ENCODE assay signal across 9 cellular contexts in the genomic region with DNA sequence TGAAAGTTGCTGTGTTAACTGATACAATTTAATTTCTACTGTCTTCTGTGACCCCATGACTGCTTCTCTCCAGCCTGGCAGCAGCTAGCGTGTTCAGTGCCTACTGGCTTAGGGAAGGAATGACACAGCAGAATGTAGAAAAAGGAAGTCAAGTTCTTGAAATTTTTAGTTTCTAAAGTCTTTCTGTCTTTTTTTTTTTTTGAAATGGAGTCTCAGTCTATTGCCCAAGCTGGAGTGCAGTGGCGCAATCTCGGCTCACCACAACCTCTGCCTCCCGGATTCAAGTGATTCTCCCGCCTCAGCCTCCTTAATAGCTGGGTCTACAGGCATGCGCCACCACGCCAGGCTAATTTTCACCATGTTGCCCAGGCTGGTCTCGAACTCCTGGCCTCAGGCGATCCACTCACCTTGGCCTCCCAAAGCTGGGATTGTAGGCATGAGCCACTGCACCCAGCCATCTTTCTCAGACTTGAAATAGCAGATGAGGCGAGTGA. TPM values are rescaled to one million over a fixed set of nuclear protein-coding genes. Genes with fewer than 3 reads are reported as not detected.
DNase-seq lines count a peak whose midpoint lies in the region; ATAC-seq and TF ChIP-seq lines count a peak whose summit lies in the region.
"Had no signal": no experiment of that assay in that cellular context is flagged by ENCODE, and none has a peak within 500 bp of the region (broad histone marks: within the 10 kb centered on the region; RNA-seq: fewer than 3 reads in every experiment).

No MANE protein-coding gene starts in this region.

- peaks cover 37% of the 10 kb centered on the region for H3K4me1 Mint-ChIP-seq in activated T-helper 2 cell treated with anti-CD3 and anti-CD28 coated beads, Interferon-gamma antibody, Interleukin-2, Interleukin-4, amounts not matched to agents 10 μg/mL and 5 μg/mL and 100 μg/mL, durations not matched to agents 14 hours and 24 hours and 36 hours (ENCODE audit: low read depth)

- intact Hi-C loops in activated T-helper 2 cell treated with anti-CD3 and anti-CD28 coated beads, Interferon-gamma antibody, Interleukin-2, Interleukin-4, amounts not matched to agents 10 μg/mL and 5 μg/mL and 100 μg/mL, durations not matched to agents 14 hours and 24 hours and 36 hours (cut with micrococcal nuclease): no loop called here
- intact Hi-C loops in lower lobe of right lung (cut with DNase I): no loop called here

- no peaks in the 10 kb centered on the region for H3K36me3 ChIP-seq in lower lobe of right lung

- peak overlapping the region; percentile 85 for H3K27ac Mint-ChIP-seq in activated T-helper 2 cell treated with anti-CD3 and anti-CD28 coated beads, Interferon-gamma antibody, Interleukin-2, Interleukin-4, amounts not matched to agents 10 μg/mL and 5 μg/mL and 100 μg/mL, durations not matched to agents 14 hours and 24 hours and 36 hours

- no peaks in the 10 kb centered on the region for H3K9me3 ChIP-seq in lower lobe of right lung

- peak; percentile 85 for DNase-seq in GDM1 (lab: John Stamatoyannopoulos, UW)
- no peak for DNase-seq in activated T-helper 2 cell treated with anti-CD3 and anti-CD28 coated beads, Interferon-gamma antibody, Interleukin-2, Interleukin-4, amounts not matched to agents 10 μg/mL and 5 μg/mL and 100 μg/mL, durations not matched to agents 14 hours and 24 hours and 36 hours (ENCODE audit: low spot score)
- DNase-seq in lower lobe of right lung: peak; percentile 88
- no peak for DNase-seq in SHP77 (lab: John Stamatoyannopoulos, UW)
- DNase-seq in NK-92 treated with Interleukin-12 subunit alpha and Interleukin-12 subunit beta, amount 100 ng/mL, for 24 hours (lab: John Stamatoyannopoulos, UW): no peak
- DNase-seq in islet precursor cell: no peak

- no peaks in the 10 kb centered on the region for H3K36me3 Mint-ChIP-seq in activated T-helper 2 cell treated with anti-CD3 and anti-CD28 coated beads, Interferon-gamma antibody, Interleukin-2, Interleukin-4, amounts not matched to agents 10 μg/mL and 5 μg/mL and 100 μg/mL, durations not matched to agents 14 hours and 24 hours and 36 hours (ENCODE audit: low read depth)

- H3K27me3 ChIP-seq in lower lobe of right lung (ENCODE audit: low read depth): no peaks in the 10 kb centered on the region
- H3K27me3 ChIP-seq: dorsolateral prefrontal cortex had no signal

- ATAC-seq in HG03378 (IDR thresholded peaks at IDR 0.05; ENCODE audit: unreplicated experiment): peak; percentile 37
- peak; percentile 63 to 85 for ATAC-seq in lower lobe of right lung
- ATAC-seq in HG03095 (IDR thresholded peaks at IDR 0.05; ENCODE audit: unreplicated experiment): no peak

- TF ChIP-seq CTCF in lower lobe of right lung (IDR thresholded peaks at IDR 0.05): no peak

- H3K4me1 ChIP-seq in lower lobe of right lung: peaks cover 32% of the 10 kb centered on the region

- no peak overlapping the region for H3K4me3 Mint-ChIP-seq in activated T-helper 2 cell treated with anti-CD3 and anti-CD28 coated beads, Interferon-gamma antibody, Interleukin-2, Interleukin-4, amounts not matched to agents 10 μg/mL and 5 μg/mL and 100 μg/mL, durations not matched to agents 14 hours and 24 hours and 36 hours (ENCODE audit: low read depth)

- no peaks in the 10 kb centered on the region for H3K27me3 Mint-ChIP-seq in activated T-helper 2 cell treated with anti-CD3 and anti-CD28 coated beads, Interferon-gamma antibody, Interleukin-2, Interleukin-4, amounts not matched to agents 10 μg/mL and 5 μg/mL and 100 μg/mL, durations not matched to agents 14 hours and 24 hours and 36 hours (ENCODE audit: low read depth)

- peak overlapping the region; percentile 87 for H3K27ac ChIP-seq in lower lobe of right lung

- no peaks in the 10 kb centered on the region for H3K9me3 Mint-ChIP-seq in activated T-helper 2 cell treated with anti-CD3 and anti-CD28 coated beads, Interferon-gamma antibody, Interleukin-2, Interleukin-4, amounts not matched to agents 10 μg/mL and 5 μg/mL and 100 μg/mL, durations not matched to agents 14 hours and 24 hours and 36 hours

- H3K4me3 ChIP-seq in lower lobe of right lung: no peak overlapping the region
- H3K4me3 ChIP-seq: dorsolateral prefrontal cortex had no signal

RNA-seq across cellular contexts. Expression of a gene that starts 32.4 kb away (rescaled TPM):
- 77.5 and 80.7 TPM in 2 replicates for total RNA-seq in activated T-helper 2 cell treated with anti-CD3 and anti-CD28 coated beads, Interferon-gamma antibody, Interleukin-2, Interleukin-4, amounts not matched to agents 10 μg/mL and 5 μg/mL and 100 μg/mL, durations not matched to agents 14 hours and 24 hours and 36 hours
- 98.9 TPM for total RNA-seq in lower lobe of right lung

RNA-seq across cellular contexts. Expression of a gene that starts 39.3 kb away (rescaled TPM):
- 429 and 431 TPM in 2 replicates for total RNA-seq in activated T-helper 2 cell treated with anti-CD3 and anti-CD28 coated beads, Interferon-gamma antibody, Interleukin-2, Interleukin-4, amounts not matched to agents 10 μg/mL and 5 μg/mL and 100 μg/mL, durations not matched to agents 14 hours and 24 hours and 36 hours
- 48.1 TPM for total RNA-seq in lower lobe of right lung

RNA-seq across cellular contexts. Expression of a gene that starts 46.4 kb away (rescaled TPM):
- total RNA-seq in activated T-helper 2 cell treated with anti-CD3 and anti-CD28 coated beads, Interferon-gamma antibody, Interleukin-2, Interleukin-4, amounts not matched to agents 10 μg/mL and 5 μg/mL and 100 μg/mL, durations not matched to agents 14 hours and 24 hours and 36 hours: 41.4 and 47.7 TPM in 2 replicates
- total RNA-seq in lower lobe of right lung: 63.3 TPM

Comparison
In these comparisons a context has a peak if more than half of its experiments do, and no peak if none do; other contexts are left out.
1. DNase-seq: peak in GDM1 (single experiment) and lower lobe of right lung (single experiment); none in activated T-helper 2 cell treated with anti-CD3 and anti-CD28 coated beads, Interferon-gamma antibody, Interleukin-2, Interleukin-4, amounts not matched to agents 10 μg/mL and 5 μg/mL and 100 μg/mL, durations not matched to agents 14 hours and 24 hours and 36 hours (single experiment), SHP77 (0 of 2), NK-92 treated with Interleukin-12 subunit alpha and Interleukin-12 subunit beta, amount 100 ng/mL, for 24 hours (single experiment) and islet precursor cell (single experiment).